ENCODE assay signal across 10 cellular contexts in the genomic region with DNA sequence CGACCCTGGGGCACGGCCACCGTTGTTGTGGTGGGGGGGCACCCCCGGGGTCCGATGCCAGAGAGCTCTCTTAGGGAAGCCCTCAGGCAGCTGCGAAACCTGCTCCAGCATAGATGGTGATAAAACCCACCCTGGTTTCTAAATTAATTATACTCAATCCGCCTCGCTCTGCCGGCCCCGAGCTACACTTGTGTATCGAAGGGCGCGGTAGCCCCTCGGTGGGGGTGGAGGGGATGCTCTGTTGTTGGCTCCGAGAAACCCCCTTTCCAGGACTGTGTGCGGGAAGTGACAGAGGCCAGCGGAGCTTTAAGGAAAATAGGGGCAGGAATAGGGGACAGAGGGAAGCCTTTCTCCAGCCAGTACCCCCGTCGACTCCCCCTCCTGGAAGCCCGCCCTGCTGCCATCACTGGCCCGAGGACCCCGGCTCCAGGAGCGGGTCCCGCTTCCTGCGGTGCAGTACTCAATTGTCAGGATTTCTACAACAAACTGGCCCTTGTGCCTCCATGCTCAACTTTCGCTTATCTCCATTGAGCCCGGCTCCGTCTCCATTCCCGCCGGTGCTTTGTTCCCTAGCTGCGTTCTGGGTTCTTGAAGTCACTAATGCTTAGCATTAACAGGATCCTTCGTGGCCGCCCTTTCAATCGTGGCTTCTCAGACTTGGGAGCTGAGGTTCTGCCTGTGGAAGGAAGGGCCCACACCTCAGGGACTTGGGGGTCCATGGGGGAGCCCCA.
DNase-seq lines count a peak whose midpoint lies in the region; ATAC-seq and TF ChIP-seq lines count a peak whose summit lies in the region.
"Had no signal": no experiment of that assay in that cellular context is flagged by ENCODE, and none has a peak within 500 bp of the region (broad histone marks: within the 10 kb centered on the region; RNA-seq: fewer than 3 reads in every experiment).

No MANE protein-coding gene starts in this region.

- no peaks in the 10 kb centered on the region for H3K9me3 Mint-ChIP-seq in endothelial cell (ENCODE audit: unreplicated experiment)
- H3K9me3 Mint-ChIP-seq: central memory CD8-positive, alpha-beta T cell had no signal

- no peak overlapping the region for H3K4ac ChIP-seq in neuronal stem cell (ENCODE audit: low read length)

- DNase-seq in BE2C, result peak; percentile 75
- no peak for DNase-seq in MM.1S
- DNase-seq in endothelial cell (ENCODE audit: low spot score), result peak; percentile 8
- no peak for DNase-seq in neuronal stem cell (ENCODE audit: low spot score)
- DNase-seq in DMS114 treated with DMSO at 0.1 percent for 48 hours (lab: John Stamatoyannopoulos, UW; ENCODE audit: unreplicated experiment), result no peak
- DNase-seq in HuH-7 (ENCODE audit: low spot score), result no peak
- DNase-seq: NCI-H1048 had no signal

- no peaks in the 10 kb centered on the region for H3K9me2 ChIP-seq in MM.1S (replicated peaks; ENCODE audit: insufficient read depth, low read length)

- H3K9ac ChIP-seq in MM.1S (ENCODE audit: low read length) (no peak overlapping the region; the same call in 1 of the 2 replicates), neuronal stem cell (ENCODE audit: low read depth, low read length, poor library complexity) (peak overlapping the region; percentile 77)

- whole genome bisulfite sequencing in neuronal stem cell (ENCODE audit: extremely low coverage in 2 of 2, insufficient read length in 2 of 2, insufficient replicate concordance in 1 of 2), 2 donors, result no CpG with 5 or more reads among the region's 34 CpGs

- no peak overlapping the region for H2BK5ac ChIP-seq in neuronal stem cell (ENCODE audit: low read length)

- H3K14ac ChIP-seq in neuronal stem cell (ENCODE audit: low read length), result peak overlapping the region; percentile 21

- H3K4me3 ChIP-seq in BE2C (ENCODE audit: low read depth, low read length) (peak overlapping the region; percentile 42), MM.1S (ENCODE audit: low read length) (peak overlapping the region; percentile 50; the same call in 1 of the 2 replicates), neuronal stem cell (ENCODE audit: low read length in 2 of 2) (peak overlapping the region; percentile 34 to 75)

- H3K36me3 Mint-ChIP-seq in endothelial cell (ENCODE audit: low read depth, unreplicated experiment), result no peaks in the 10 kb centered on the region

- ATAC-seq in GM21367 (IDR thresholded peaks at IDR 0.05; ENCODE audit: unreplicated experiment) (no peak), GM18867 (IDR thresholded peaks at IDR 0.05; ENCODE audit: unreplicated experiment) (no peak)

- TF ChIP-seq CTCF in BE2C (IDR thresholded peaks at IDR 0.05; ENCODE audit: low read depth, low read length), result no peak
- no peak for TF ChIP-seq CTCF in MM.1S (IDR thresholded peaks at IDR 0.05; ENCODE audit: low read length)
- TF ChIP-seq CTCF in endothelial cell (IDR thresholded peaks at IDR 0.05; ENCODE audit: unreplicated experiment), result no peak

- H3K27ac Mint-ChIP-seq in endothelial cell (ENCODE audit: unreplicated experiment), result no peak overlapping the region

- no peak overlapping the region for H2BK15ac ChIP-seq in neuronal stem cell (ENCODE audit: low read length)

- no peak overlapping the region for H2AK5ac ChIP-seq in neuronal stem cell (ENCODE audit: low read depth, low read length)

- H4K91ac ChIP-seq in neuronal stem cell (ENCODE audit: low read depth, low read length, poor library complexity), result no peak overlapping the region

- no peaks in the 10 kb centered on the region for H3K79me1 ChIP-seq in neuronal stem cell (ENCODE audit: low read depth, low read length)

- H3K79me2 ChIP-seq in MM.1S (ENCODE audit: low read length), result no peaks in the 10 kb centered on the region

- H3K27me3 Mint-ChIP-seq in endothelial cell (ENCODE audit: unreplicated experiment), result no peaks in the 10 kb centered on the region

- H3K27me3 ChIP-seq in BE2C (no peaks in the 10 kb centered on the region), MM.1S (replicated peaks; ENCODE audit: insufficient read depth, low read length) (no peaks in the 10 kb centered on the region), neuronal stem cell (ENCODE audit: control insufficient read depth in 3 of 3, insufficient read depth in 3 of 3, low read depth in 1 of 3, low read length in 3 of 3) (peaks cover 0 to 29% (median 0%) of the 10 kb centered on the region in 3 experiments)

- peak overlapping the region; percentile 72 for H2BK120ac ChIP-seq in neuronal stem cell (ENCODE audit: low read depth, low read length)

- H3K27ac ChIP-seq in MM.1S (ENCODE audit: low read length), result no peak overlapping the region
- H3K27ac ChIP-seq in neuronal stem cell (replicated peaks; ENCODE audit: low read length), result no peak overlapping the region

- no peaks in the 10 kb centered on the region for H3K36me3 ChIP-seq in BE2C
- H3K36me3 ChIP-seq in MM.1S (replicated peaks; ENCODE audit: insufficient read depth, low read length), result no peaks in the 10 kb centered on the region
- no peaks in the 10 kb centered on the region for H3K36me3 ChIP-seq in neuronal stem cell (replicated peaks in 1 of 2; ENCODE audit: control insufficient read depth in 2 of 2, insufficient read depth in 2 of 2, low read length in 2 of 2)

- peaks cover 4% of the 10 kb centered on the region for H3K4me1 Mint-ChIP-seq in endothelial cell (ENCODE audit: unreplicated experiment)
- H3K4me1 Mint-ChIP-seq: central memory CD8-positive, alpha-beta T cell had no signal

- H4K8ac ChIP-seq in neuronal stem cell (ENCODE audit: low read depth, low read length), result no peak overlapping the region

- H3K9me3 ChIP-seq in BE2C (no peaks in the 10 kb centered on the region), MM.1S (replicated peaks; ENCODE audit: insufficient read depth, low read length) (no peaks in the 10 kb centered on the region), neuronal stem cell (replicated peaks in 1 of 2; ENCODE audit: control insufficient read depth in 2 of 2, insufficient read depth in 1 of 2, low read depth in 1 of 2, low read length in 2 of 2) (no peaks in the 10 kb centered on the region)

- H3K4me2 ChIP-seq in MM.1S (ENCODE audit: low read depth, low read length), result peak overlapping the region; percentile 43; the same call in 1 of the 2 replicates
- peak overlapping the region; percentile 62 for H3K4me2 ChIP-seq in neuronal stem cell (ENCODE audit: insufficient read depth, low read length, poor library complexity, severe bottlenecking)

- H3K4me1 ChIP-seq in BE2C, result peaks cover 18% of the 10 kb centered on the region
- no peaks in the 10 kb centered on the region for H3K4me1 ChIP-seq in MM.1S (ENCODE audit: low read length)
- peaks cover 2 to 10% of the 10 kb centered on the region in 2 donors for H3K4me1 ChIP-seq in neuronal stem cell (ENCODE audit: control insufficient read depth in 2 of 2, insufficient read depth in 1 of 2, low read depth in 1 of 2, low read length in 2 of 2)

- H2AFZ ChIP-seq in MM.1S (ENCODE audit: low read length) (no peak overlapping the region), neuronal stem cell (ENCODE audit: low read length) (peak overlapping the region; percentile 93)

- H3K4me3 Mint-ChIP-seq in endothelial cell (ENCODE audit: unreplicated experiment), result peak overlapping the region; percentile 78
- H3K4me3 Mint-ChIP-seq: central memory CD8-positive, alpha-beta T cell had no signal

- no peak overlapping the region for H3K23ac ChIP-seq in neuronal stem cell (ENCODE audit: low read depth, low read length, poor library complexity)

- no peaks in the 10 kb centered on the region for H4K20me1 ChIP-seq in MM.1S (ENCODE audit: insufficient read depth, low read length)

- peak overlapping the region; percentile 76 for H3K18ac ChIP-seq in neuronal stem cell (ENCODE audit: low read length)

- H2BK12ac ChIP-seq in neuronal stem cell (ENCODE audit: low read length), result no peak overlapping the region

- no peaks in the 10 kb centered on the region for H3F3A ChIP-seq in MM.1S (ENCODE audit: insufficient read depth, low read length)

Comparison
In these comparisons a context has a peak if more than half of its experiments do, and no peak if none do; other contexts are left out.
1. DNase-seq: peak in BE2C (single experiment) and endothelial cell (single experiment); none in MM.1S (single experiment), neuronal stem cell (single experiment), DMS114 treated with DMSO at 0.1 percent for 48 hours (single experiment) and HuH-7 (single experiment).
2. Peak in every context shown above with its lines, with median percentiles within 50 percentile points of each other: H3K4me3 ChIP-seq.